In genomic region chr1:61080408-61081134, GRCh38 we compare ENCODE assay signal across 8 cellular contexts. TPM values are rescaled to one million over a fixed set of nuclear protein-coding genes. Genes with fewer than 3 reads are reported as not detected.
DNase-seq lines count a peak whose midpoint lies in the region; ATAC-seq, FAIRE-seq and TF ChIP-seq lines count a peak whose summit lies in the region.

No MANE protein-coding gene starts in this region.

- peak overlapping the region; percentile 27 for H3K27ac ChIP-seq in PC-3 (ENCODE audit: low read length)
- peak overlapping the region; percentile 56 to 75 for H3K27ac ChIP-seq in esophagus (ENCODE audit: low read depth in 2 of 2, low read length in 1 of 2)

- no peaks in the 10 kb centered on the region for H3F3A ChIP-seq in PC-3 (ENCODE audit: low read length, unreplicated experiment)

- TF ChIP-seq CTCF in PC-3 (conservative IDR thresholded peaks at IDR 0.05; ENCODE audit: low read depth, low read length) (no peak), retinal pigment epithelial cell (conservative IDR thresholded peaks at IDR 0.05; ENCODE audit: low read depth, low read length) (no peak)

- peak overlapping the region; percentile 76 for H3K4me3 ChIP-seq in PC-3 (ENCODE audit: low read length)
- H3K4me3 ChIP-seq in esophagus (ENCODE audit: low read depth in 1 of 2, low read length in 2 of 2), result no peak overlapping the region
- H3K4me3 ChIP-seq in retinal pigment epithelial cell (ENCODE audit: low read length), result peak overlapping the region; percentile 34

- in situ Hi-C loops in G401 (cut with HindIII; ENCODE audit: low sequenced_read_pairs), result no loop called here

- no peaks in the 10 kb centered on the region for H3K9me2 ChIP-seq in PC-3 (replicated peaks; ENCODE audit: low read length)

- no peak for TF ChIP-seq POLR2A in GM12892 (IDR thresholded peaks at IDR 0.05; ENCODE audit: low read depth, low read length)

- POLR2A ChIA-PET in PC-3 (lab: Charles Lee; ENCODE audit: unreplicated experiment), result interaction anchor here (0.7 kb wide), 1 partner anchor 508 kb away, joined by 3 read pairs; no protein-coding TSS in a partner anchor

- H3K79me2 ChIP-seq in PC-3 (ENCODE audit: low read length), result peaks cover 26% of the 10 kb centered on the region

- CTCF ChIA-PET in PC-3 (lab: Charles Lee), result interaction anchor here (0.6 kb wide), 1 partner anchor 15 kb away, joined by 3 read pairs; no protein-coding TSS in a partner anchor

- DNase-seq in G401 (ENCODE audit: low spot score) (peak; percentile 46), PC-3 (no peak), retinal pigment epithelial cell (ENCODE audit: low read depth) (no peak), retina (no peak), GM12892 (ENCODE audit: insufficient read length) (no peak), cerebellum (ENCODE audit: low spot score) (no peak), Ammon's horn (ENCODE audit: low spot score) (no peak)

- no peaks in the 10 kb centered on the region for H4K20me1 ChIP-seq in PC-3 (ENCODE audit: low read length)

- BruUV-seq in PC-3 (replicated peaks; lab: Mats Ljungman, UMichigan), result no TSS peak

- no peak for FAIRE-seq in GM12892 (lab: Jason Lieb, UNC)

- WGBS in esophagus, 2 donors, result 17 to 23% methylated on average over 7 of the region's 7 CpGs

- peak overlapping the region; percentile 78 for H2AFZ ChIP-seq in PC-3 (ENCODE audit: low read length)

- H3K27me3 ChIP-seq in PC-3 (ENCODE audit: low read length) (no peaks in the 10 kb centered on the region), esophagus (ENCODE audit: control insufficient read depth in 1 of 2, insufficient read depth in 2 of 2, low read length in 2 of 2) (no peaks in the 10 kb centered on the region)

- peak overlapping the region; percentile 26; the same call in 1 of the 2 replicates for H3K9ac ChIP-seq in PC-3 (ENCODE audit: low read length)

- H3K4me1 ChIP-seq in PC-3 (ENCODE audit: insufficient read depth, low read length) (peaks cover 58% of the 10 kb centered on the region), esophagus (ENCODE audit: control insufficient read depth in 2 of 2, insufficient read depth in 2 of 2, low read length in 1 of 2) (no peaks in the 10 kb centered on the region)

- intact Hi-C loops in PC-3 (cut with micrococcal nuclease), result loop anchor here (10.0 kb wide), 1 partner anchor 134 kb away; no protein-coding TSS in a partner anchor

- H3K4me2 ChIP-seq in PC-3 (ENCODE audit: low read length), result peak overlapping the region; percentile 93

- no peaks in the 10 kb centered on the region for H3K9me3 ChIP-seq in PC-3 (ENCODE audit: low read length)
- H3K9me3 ChIP-seq in esophagus (ENCODE audit: control insufficient read depth in 2 of 2, insufficient read depth in 1 of 2, low read depth in 1 of 2, low read length in 1 of 2), result no peaks in the 10 kb centered on the region

- no peak for ATAC-seq in PC-3

- no peaks in the 10 kb centered on the region for H3K36me3 ChIP-seq in PC-3 (ENCODE audit: low read depth, low read length)
- no peaks in the 10 kb centered on the region for H3K36me3 ChIP-seq in esophagus (ENCODE audit: control insufficient read depth in 2 of 2, insufficient read depth in 2 of 2, low read length in 1 of 2)

RNA-seq across cellular contexts. Expression of gene NFIA, which starts 1.8 kb away (rescaled TPM):
- 0.37 and 0.47 TPM in 2 replicates for total RNA-seq in G401 (2014; rRNA removed; shearing (Covaris generic))
- total RNA-seq in PC-3 (2014; rRNA removed), result 5.2 and 12.7 TPM in 2 replicates
- polyA plus RNA-seq in esophagus, result 10 to 100 TPM in 1 of 2 donors, 1 to 10 TPM in 1; 9.0 to 11.0 TPM
- polyA plus RNA-seq in GM12892 (2012; ENCODE audit: missing spikeins), result not detected
- total RNA-seq in cerebellum, result 86.0 TPM

Comparison
In these comparisons a context has a peak if more than half of its experiments do, and no peak if none do; other contexts are left out.
1. H3K4me3 ChIP-seq: peak in PC-3 (single experiment) and retinal pigment epithelial cell (single experiment); none in esophagus (0 of 2).